19 cellular contexts compared by ENCODE assay signal in the genomic region with DNA sequence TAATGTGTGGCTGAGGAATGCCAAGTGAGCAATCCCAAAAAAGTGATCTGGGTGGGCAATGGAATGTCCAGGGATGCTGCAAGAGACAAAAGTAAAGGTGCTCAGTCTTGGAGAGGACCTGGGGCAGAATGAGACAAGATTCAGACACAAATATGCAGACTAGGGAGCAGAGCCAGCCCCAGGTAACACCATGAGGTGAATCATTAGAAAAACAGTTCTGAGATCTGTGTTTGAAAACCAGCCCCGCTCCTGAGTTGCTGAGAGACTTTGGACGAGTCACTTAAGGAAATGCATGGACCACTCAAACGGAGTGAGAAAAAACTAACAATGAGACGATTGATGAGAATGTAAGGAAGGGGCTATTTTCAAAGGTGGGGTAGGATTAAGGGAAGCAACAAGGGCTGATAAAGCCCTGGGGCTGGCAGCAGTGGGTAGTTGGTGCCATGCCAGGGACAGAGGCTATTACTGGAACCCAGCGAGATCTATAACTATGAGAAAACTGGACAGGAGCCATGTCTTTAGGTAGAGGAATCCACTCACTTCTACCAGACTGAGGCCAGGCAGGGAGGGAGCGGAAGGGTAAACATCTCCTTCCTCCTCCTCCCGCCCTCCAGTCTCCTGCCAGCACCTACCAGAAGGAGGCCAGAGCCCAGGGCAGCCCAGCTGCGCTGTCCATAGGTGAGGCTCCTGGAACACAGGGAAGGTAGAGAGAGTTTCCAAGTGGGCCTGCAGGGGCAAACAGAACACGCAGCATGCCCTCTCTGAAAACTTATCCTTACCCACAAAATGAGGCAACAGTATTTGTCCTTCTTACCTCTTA.
DNase-seq lines count a peak whose midpoint lies in the region; ATAC-seq and TF ChIP-seq lines count a peak whose summit lies in the region.
"Had no signal": no experiment of that assay in that cellular context is flagged by ENCODE, and none has a peak within 500 bp of the region (broad histone marks: within the 10 kb centered on the region; RNA-seq: fewer than 3 reads in every experiment).

No MANE protein-coding gene starts in this region.

- ATAC-seq in HG02642 (IDR thresholded peaks at IDR 0.05; ENCODE audit: poor library complexity, unreplicated experiment) (no peak), HG02852 (IDR thresholded peaks at IDR 0.05; ENCODE audit: unreplicated experiment) (no peak), psoas muscle (no peak)
- ATAC-seq: heart right ventricle, T-cell had no signal

- CTCF ChIA-PET in A673 (lab: Charles Lee): no interaction called here

- in situ Hi-C loops in astrocyte of the cerebellum (cut with HindIII; ENCODE audit: low sequenced_read_pairs): no loop called here

- no peak overlapping the region for H3K23ac ChIP-seq in mesendoderm (ENCODE audit: low read length)

- no peak overlapping the region for H3K4me2 ChIP-seq in mesendoderm (ENCODE audit: low read length)

- no TSS peak for BruUV-seq in A673 (replicated peaks; lab: Mats Ljungman, UMichigan)

- H2BK5ac ChIP-seq in mesendoderm (ENCODE audit: low read length): no peak overlapping the region

- POLR2A ChIA-PET in A673 (lab: Charles Lee; ENCODE audit: low non-redundant PET): no interaction called here

- H3K56ac ChIP-seq in mesendoderm (ENCODE audit: low read length): peak overlapping the region; percentile 0

- no peak overlapping the region for H4K8ac ChIP-seq in mesendoderm (ENCODE audit: low read depth, low read length)

- no peak overlapping the region for H2BK120ac ChIP-seq in mesendoderm (ENCODE audit: low read depth, low read length)

- H3K27ac ChIP-seq in mesendoderm (ENCODE audit: low read depth, low read length): no peak overlapping the region
- no peak overlapping the region for H3K27ac ChIP-seq in A673 (ENCODE audit: low read depth, low read length, poor library complexity, severe bottlenecking)
- H3K27ac ChIP-seq in psoas muscle: no peak overlapping the region
- H3K27ac ChIP-seq: heart right ventricle, testis had no signal

- no peak overlapping the region for H2AK5ac ChIP-seq in mesendoderm (ENCODE audit: low read length)

- H4K5ac ChIP-seq in mesendoderm (ENCODE audit: low read length): no peak overlapping the region

- H2BK15ac ChIP-seq in mesendoderm (replicated peaks; ENCODE audit: low read depth): no peak overlapping the region

- H3K9me3 ChIP-seq in A673 (ENCODE audit: low read depth, low read length, poor library complexity, severe bottlenecking): no peaks in the 10 kb centered on the region
- no peaks in the 10 kb centered on the region for H3K9me3 ChIP-seq in psoas muscle
- H3K9me3 ChIP-seq: BE2C, heart right ventricle, testis had no signal

- intact Hi-C loops in A673 (cut with micrococcal nuclease; ENCODE audit: unreplicated experiment) (no loop called here), psoas muscle (cut with DNase I) (no loop called here)

- TF ChIP-seq CTCF in astrocyte of the cerebellum (IDR thresholded peaks at IDR 0.05; ENCODE audit: low read depth, low read length, missing control alignments): peak; percentile 5
- TF ChIP-seq CTCF in A673 (conservative IDR thresholded peaks at IDR 0.05; ENCODE audit: low read depth, low read length): no peak
- no peak for TF ChIP-seq CTCF in psoas muscle (IDR thresholded peaks at IDR 0.05)

- no peak overlapping the region for H3K9ac ChIP-seq in mesendoderm (ENCODE audit: low read length)

- no peaks in the 10 kb centered on the region for H3K36me3 ChIP-seq in mesendoderm (ENCODE audit: control insufficient read depth, insufficient read depth, low read length)
- no peaks in the 10 kb centered on the region for H3K36me3 ChIP-seq in A673 (ENCODE audit: insufficient read depth, low read length, poor library complexity, severe bottlenecking)
- no peaks in the 10 kb centered on the region for H3K36me3 ChIP-seq in psoas muscle (ENCODE audit: insufficient read depth in 1 of 2, low read depth in 1 of 2)
- H3K36me3 ChIP-seq: BE2C, heart right ventricle had no signal

- H3K79me1 ChIP-seq in mesendoderm (ENCODE audit: low read length): no peaks in the 10 kb centered on the region

- H3K4me3 ChIP-seq in astrocyte of the cerebellum (ENCODE audit: low read depth, low read length) (no peak overlapping the region), mesendoderm (ENCODE audit: low read length) (no peak overlapping the region), A673 (ENCODE audit: low read depth, low read length, poor library complexity, severe bottlenecking) (no peak overlapping the region), psoas muscle (no peak overlapping the region)
- H3K4me3 ChIP-seq: heart right ventricle, testis had no signal

- H3K27me3 ChIP-seq in mesendoderm (ENCODE audit: insufficient read depth, low read length, poor library complexity): no peaks in the 10 kb centered on the region
- H3K27me3 ChIP-seq in A673 (replicated peaks; ENCODE audit: insufficient read depth, low read depth, low read length, poor library complexity): no peaks in the 10 kb centered on the region
- H3K27me3 ChIP-seq in psoas muscle (ENCODE audit: insufficient read depth in 3 of 3, low read length in 2 of 3): no peaks in the 10 kb centered on the region
- H3K27me3 ChIP-seq: BE2C, heart right ventricle, testis had no signal

- DNase-seq in EL (peak; percentile 28), HT1080 (ENCODE audit: low read depth) (peak; percentile 62), astrocyte of the cerebellum (ENCODE audit: low read depth) (no peak), mesendoderm (peak; percentile 41), A673 (ENCODE audit: low spot score) (no peak), psoas muscle (no peak)
- DNase-seq: activated CD4-positive, alpha-beta memory T cell treated with anti-CD3 and anti-CD28 coated beads, Interleukin-2, amount 10 ng/mL, durations not matched to agents 7 days and 5 days; activated T-cell treated with anti-CD3 and anti-CD28 coated beads, Interleukin-2, amount 50 U/mL, for 48 hours; BE2C; heart right ventricle; kidney; NCI-H1092; NCI-H774; occipital lobe; stimulated activated CD4-positive, alpha-beta T cell treated with anti-CD3 and anti-CD28 coated beads, Interleukin-2, amount 100 ng/mL, for 48 hours; T-cell; testis had no signal

- H3K79me2 ChIP-seq in mesendoderm (ENCODE audit: control insufficient read depth, insufficient read depth, low read length): no peaks in the 10 kb centered on the region

- no peak overlapping the region for H3K18ac ChIP-seq in mesendoderm (ENCODE audit: low read length)

- peaks cover 8% of the 10 kb centered on the region for H3K4me1 ChIP-seq in mesendoderm (ENCODE audit: control insufficient read depth, low read depth, low read length)
- H3K4me1 ChIP-seq in A673 (ENCODE audit: insufficient read depth, low read length, poor library complexity, severe bottlenecking): no peaks in the 10 kb centered on the region
- H3K4me1 ChIP-seq in psoas muscle: no peaks in the 10 kb centered on the region

- no peak overlapping the region for H3K4ac ChIP-seq in mesendoderm (ENCODE audit: low read depth, low read length)

- no CpG with 5 or more reads among the region's 9 CpGs for WGBS in mesendoderm (ENCODE audit: extremely low coverage, insufficient coverage, low lambda C conversion rate)
- 83 to 91% (median 89%) methylated on average over 9 of the region's 9 CpGs for WGBS in psoas muscle, 3 donors

Comparison
In these comparisons a context has a peak if more than half of its experiments do, and no peak if none do; other contexts are left out.
1. DNase-seq: peak in EL (single experiment), HT1080 (single experiment) and mesendoderm (single experiment); none in astrocyte of the cerebellum (single experiment), A673 (single experiment) and psoas muscle (0 of 2).